In genomic region chr10:100291356-100291755, GRCh38 we compare ENCODE assay signal across 26 cellular contexts. TPM values are rescaled to one million over a fixed set of nuclear protein-coding genes. Genes with fewer than 3 reads are reported as not detected.
DNase-seq lines count a peak whose midpoint lies in the region; ATAC-seq and TF ChIP-seq lines count a peak whose summit lies in the region.
"Had no signal": no experiment of that assay in that cellular context is flagged by ENCODE, and none has a peak within 500 bp of the region (broad histone marks: within the 10 kb centered on the region; RNA-seq: fewer than 3 reads in every experiment).

No MANE protein-coding gene starts in this region.

- 81% methylated on average over 3 of the region's 3 CpGs for WGBS in liver

- in situ Hi-C loops in KBM-7 (cut with MboI; ENCODE audit: low pct_unique_long_range_greater_than_20kb, low sequenced_read_pairs), result no loop called here

- POLR2A ChIA-PET in A673 (lab: Charles Lee; ENCODE audit: low non-redundant PET), result no interaction called here

- intact Hi-C loops in upper lobe of right lung (cut with DNase I) (no loop called here), A673 (cut with micrococcal nuclease; ENCODE audit: unreplicated experiment) (no loop called here), left cardiac atrium (cut with DNase I) (no loop called here)

- H3K4me3 ChIP-seq in liver (ENCODE audit: low read depth in 1 of 3, low read length in 3 of 3), result no peak overlapping the region
- H3K4me3 ChIP-seq in upper lobe of right lung, result no peak overlapping the region
- no peak overlapping the region for H3K4me3 ChIP-seq in A673 (ENCODE audit: low read depth, low read length, poor library complexity, severe bottlenecking)
- H3K4me3 ChIP-seq: heart left ventricle, pancreas had no signal

- CTCF ChIA-PET in A673 (lab: Charles Lee), result no interaction called here

- H3K36me3 ChIP-seq in liver (ENCODE audit: control insufficient read depth in 4 of 4, insufficient read depth in 3 of 4, low read depth in 1 of 4, low read length in 3 of 4), result no peaks in the 10 kb centered on the region
- H3K36me3 ChIP-seq in upper lobe of right lung, result no peaks in the 10 kb centered on the region
- no peaks in the 10 kb centered on the region for H3K36me3 ChIP-seq in A673 (ENCODE audit: insufficient read depth, low read length, poor library complexity, severe bottlenecking)
- H3K36me3 ChIP-seq: brain microvascular endothelial cell, heart left ventricle, pancreas had no signal

- no peaks in the 10 kb centered on the region for H3K9me3 ChIP-seq in liver (ENCODE audit: control insufficient read depth in 4 of 4, low read length in 3 of 4)
- no peaks in the 10 kb centered on the region for H3K9me3 ChIP-seq in upper lobe of right lung
- H3K9me3 ChIP-seq in A673 (ENCODE audit: low read depth, low read length, poor library complexity, severe bottlenecking), result no peaks in the 10 kb centered on the region
- H3K9me3 ChIP-seq: heart left ventricle, pancreas had no signal

- peak; percentile 28 for ATAC-seq in upper lobe of right lung
- no peak for ATAC-seq in left cardiac atrium
- ATAC-seq: CD8-positive, alpha-beta T cell; heart left ventricle; SK-N-SH treated with all-trans-retinoic acid at 6 μM for 48 hours had no signal

- H3K27me3 ChIP-seq in liver (ENCODE audit: control insufficient read depth in 4 of 4, insufficient read depth in 4 of 4, low read length in 3 of 4) (no peaks in the 10 kb centered on the region), upper lobe of right lung (no peaks in the 10 kb centered on the region), A673 (replicated peaks; ENCODE audit: insufficient read depth, low read depth, low read length, poor library complexity) (no peaks in the 10 kb centered on the region)
- H3K27me3 ChIP-seq: brain microvascular endothelial cell, pancreas had no signal

- H3K4me1 ChIP-seq in liver (ENCODE audit: control insufficient read depth in 4 of 4, insufficient read depth in 4 of 4, low read length in 3 of 4) (peaks cover 2 to 17% (median 7%) of the 10 kb centered on the region in 4 donors), upper lobe of right lung (peaks cover 19% of the 10 kb centered on the region), A673 (ENCODE audit: insufficient read depth, low read length, poor library complexity, severe bottlenecking) (no peaks in the 10 kb centered on the region)
- H3K4me1 ChIP-seq: pancreas had no signal

- no TSS peak for BruUV-seq in A673 (replicated peaks; lab: Mats Ljungman, UMichigan)

- H3K27ac ChIP-seq in liver (ENCODE audit: low read depth in 1 of 2, low read length in 2 of 2) (no peak overlapping the region), upper lobe of right lung (no peak overlapping the region), A673 (ENCODE audit: low read depth, low read length, poor library complexity, severe bottlenecking) (no peak overlapping the region)
- H3K27ac ChIP-seq: brain microvascular endothelial cell, epithelial cell of prostate had no signal

- TF ChIP-seq CTCF in liver (IDR thresholded peaks at IDR 0.05; ENCODE audit: low read depth, low read length, missing input control), result no peak
- TF ChIP-seq CTCF in upper lobe of right lung (IDR thresholded peaks at IDR 0.05), result no peak
- no peak for TF ChIP-seq CTCF in A673 (conservative IDR thresholded peaks at IDR 0.05; ENCODE audit: low read depth, low read length)

- TF ChIP-seq RAD21 in liver (IDR thresholded peaks at IDR 0.05), result no peak

- DNase-seq in KBM-7 (peak; percentile 36), SIG-M5 (lab: John Stamatoyannopoulos, UW) (peak; percentile 11), upper lobe of right lung (no peak), A673 (ENCODE audit: low spot score) (no peak), dedifferentiated amniotic fluid mesenchymal stem cell (ENCODE audit: extremely low spot score) (no peak), left cardiac atrium (no peak)
- DNase-seq: activated CD4-positive, alpha-beta T cell treated with anti-CD3 and anti-CD28 coated beads, Interleukin-2, amount 10 ng/mL, durations not matched to agents 24 days and 14 days; activated naive CD4-positive, alpha-beta T cell; activated T-cell treated with anti-CD3 and anti-CD28 coated beads, Interleukin-2, amount 50 U/mL, for 48 hours; brain microvascular endothelial cell; CD8-positive, alpha-beta T cell; effector CD8-positive, alpha-beta T cell; H7; heart left ventricle; NCI-H1417 treated with DMSO at 0.1 percent for 48 hours; NCI-H2081; NCI-H774; pancreas; stimulated activated CD4-positive, alpha-beta T cell treated with anti-CD3 and anti-CD28 coated beads, Interleukin-2, amount 100 ng/mL, for 48 hours had no signal

- H3K9ac ChIP-seq in liver (ENCODE audit: low read depth in 1 of 2, low read length in 2 of 2), result no peak overlapping the region

TF ChIP-seq in liver, 16 proteins besides CTCF, POLR2A, EP300 and RAD21:
- TF ChIP-seq SP1 (IDR thresholded peaks at IDR 0.05) (no peak), FOXA1 (IDR thresholded peaks at IDR 0.05) (no peak), GABPA (IDR thresholded peaks at IDR 0.05 in 1 of 2, conservative IDR thresholded peaks at IDR 0.05 in 1 of 2) (no peak), RXRA (IDR thresholded peaks at IDR 0.05) (peak; percentile 28 to 34)
TF ChIP-seq in liver: peak in this region for 1.

RNA-seq across cellular contexts. Expression of gene BLOC1S2, which starts 4.9 kb away (rescaled TPM):
- total RNA-seq in liver (10 to 100 TPM; 10.7 to 25.5 TPM), upper lobe of right lung (42.1 TPM), A673 (2021) (48.4 and 52.5 TPM in 2 replicates), left cardiac atrium (10 to 100 TPM; 19.9 to 23.6 TPM)
- polyA plus RNA-seq in liver, result 10 to 100 TPM; 18.9 to 25.2 TPM

RNA-seq across cellular contexts. Expression of gene CWF19L1, which starts 23.9 kb away (rescaled TPM):
- total RNA-seq in liver (10 to 100 TPM; 10.2 to 15.7 TPM), upper lobe of right lung (16.8 TPM), A673 (2021) (37.3 and 39.8 TPM in 2 replicates), left cardiac atrium (10 to 100 TPM; 12.8 to 14.2 TPM)
- 1 to 10 TPM; 5.3 to 5.9 TPM for polyA plus RNA-seq in liver

RNA-seq across cellular contexts. Expression of gene PKD2L1, which starts 38.7 kb away (rescaled TPM):
- total RNA-seq in liver (under 1 TPM; 0.08 to 0.14 TPM), upper lobe of right lung (2.1 TPM), A673 (2021) (not detected in 2 replicates), left cardiac atrium (under 1 TPM in 1 of 2 donors, not detected in 1; 0.44 TPM)
- polyA plus RNA-seq in liver, result under 1 TPM; 0.06 to 0.15 TPM
- total RNA-seq: activated CD4-positive, alpha-beta T cell treated with anti-CD3 and anti-CD28 coated beads, Interleukin-2, amount 10 ng/mL, durations not matched to agents 24 days and 14 days; cerebellum; H7; heart left ventricle; kidney epithelial cell; lung microvascular endothelial cell; pancreas had no signal
- polyA plus RNA-seq: heart left ventricle, neural cell had no signal

RNA-seq across cellular contexts. Expression of gene SCD, which starts 55.7 kb away (rescaled TPM):
- 1,000 to 10,000 TPM in 1 of 2 donors, 100 to 1,000 TPM in 1; 130 to 1,255 TPM for total RNA-seq in liver
- 100 to 1,000 TPM in 1 of 2 donors, 10 to 100 TPM in 1; 43.4 to 338 TPM for polyA plus RNA-seq in liver
- total RNA-seq in upper lobe of right lung, result 276 TPM
- 519 and 559 TPM in 2 replicates for total RNA-seq in A673 (2021)
- total RNA-seq in left cardiac atrium, result 100 to 1,000 TPM; 197 to 969 TPM

Comparison
In these comparisons a context has a peak if more than half of its experiments do, and no peak if none do; other contexts are left out.
1. DNase-seq: peak in KBM-7 (single experiment) and SIG-M5 (single experiment); none in upper lobe of right lung (single experiment), A673 (single experiment), dedifferentiated amniotic fluid mesenchymal stem cell (single experiment) and left cardiac atrium (single experiment).